ENCODE assay signal across 8 cellular contexts in genomic region chr22:42269407-42270177, GRCh38. TPM values are rescaled to one million over a fixed set of nuclear protein-coding genes. Genes with fewer than 3 reads are reported as not detected.
DNase-seq lines count a peak whose midpoint lies in the region; ATAC-seq and TF ChIP-seq lines count a peak whose summit lies in the region.

No MANE protein-coding gene starts in this region.

- H3K9me3 Mint-ChIP-seq in naive B cell: no peaks in the 10 kb centered on the region

- no peaks in the 10 kb centered on the region for H3K27me3 ChIP-seq in A673 (replicated peaks; ENCODE audit: insufficient read depth, low read depth, low read length, poor library complexity)

- no peaks in the 10 kb centered on the region for H3K36me3 Mint-ChIP-seq in naive B cell

- H3K4me3 ChIP-seq in A673 (ENCODE audit: low read depth, low read length, poor library complexity, severe bottlenecking): peak overlapping the region; percentile 98

- POLR2A ChIA-PET in A673 (lab: Charles Lee; ENCODE audit: low non-redundant PET): no interaction called here

- intact Hi-C loops in A673 (cut with micrococcal nuclease; ENCODE audit: unreplicated experiment): loop anchor here (5.0 kb wide), 1 partner anchor 98 kb away; no protein-coding TSS in a partner anchor

- peak overlapping the region; percentile 76 to 94 (median 82) for H3K27ac Mint-ChIP-seq in naive B cell

- ATAC-seq in GM18520 (IDR thresholded peaks at IDR 0.05; ENCODE audit: unreplicated experiment) (peak; percentile 35), HG03039 (IDR thresholded peaks at IDR 0.05; ENCODE audit: unreplicated experiment) (peak; percentile 47), naive B cell (ENCODE audit: low read depth in 2 of 2) (peak; percentile 54 to 57)

- H3K4me3 Mint-ChIP-seq in naive B cell: peak overlapping the region; percentile 86 to 94 (median 92)

- BruUV-seq in A673 (replicated peaks; lab: Mats Ljungman, UMichigan): no TSS peak

- peaks cover 0 to 4% (median 0%) of the 10 kb centered on the region in 3 donors for H3K27me3 Mint-ChIP-seq in naive B cell

- H3K27ac ChIP-seq in A673 (ENCODE audit: low read depth, low read length, poor library complexity, severe bottlenecking): peak overlapping the region; percentile 81
- H3K27ac ChIP-seq in epithelial cell of prostate: peak overlapping the region; percentile 87

- no peak for TF ChIP-seq CTCF in A673 (conservative IDR thresholded peaks at IDR 0.05; ENCODE audit: low read depth, low read length)

- H3K36me3 ChIP-seq in A673 (ENCODE audit: insufficient read depth, low read length, poor library complexity, severe bottlenecking): no peaks in the 10 kb centered on the region

- peaks cover 23 to 43% (median 42%) of the 10 kb centered on the region in 3 donors for H3K4me1 Mint-ChIP-seq in naive B cell

- DNase-seq in A673 (ENCODE audit: low spot score) (no peak), NCI-H69 (lab: John Stamatoyannopoulos, UW) (peak; percentile 88), epithelial cell of prostate (ENCODE audit: low read depth, low spot score) (no peak), naive B cell (peak; percentile 60)
- peak; percentile 69 for DNase-seq in activated CD8-positive, alpha-beta memory T cell treated with anti-CD3 and anti-CD28 coated beads, Interleukin-2, amount 50 U/mL, for 4 hours
- DNase-seq in stimulated activated naive CD4-positive, alpha-beta T cell treated with Interleukin-2 at 50 U/mL for 16 hours (lab: John Stamatoyannopoulos, UW): peak; percentile 69

- no peaks in the 10 kb centered on the region for H3K9me3 ChIP-seq in A673 (ENCODE audit: low read depth, low read length, poor library complexity, severe bottlenecking)

- CTCF ChIA-PET in A673 (lab: Charles Lee): no interaction called here

- peaks cover 16% of the 10 kb centered on the region for H3K4me1 ChIP-seq in A673 (ENCODE audit: insufficient read depth, low read length, poor library complexity, severe bottlenecking)

RNA-seq across cellular contexts. Expression of gene TCF20, which starts 0.9 kb away (rescaled TPM):
- total RNA-seq in A673 (2021): 69.3 and 77.8 TPM in 2 replicates
- polyA plus RNA-seq in naive B cell (ENCODE audit: low read depth in 6 of 6): 1 to 10 TPM in 5 of 6 donors, not detected in 1; 1.7 to 4.5 (median 2.3) TPM

Comparison
In these comparisons a context has a peak if more than half of its experiments do, and no peak if none do; other contexts are left out.
1. DNase-seq: peak in NCI-H69 (single experiment), activated CD8-positive, alpha-beta memory T cell treated with anti-CD3 and anti-CD28 coated beads, Interleukin-2, amount 50 U/mL, for 4 hours (single experiment), naive B cell (single experiment) and stimulated activated naive CD4-positive, alpha-beta T cell treated with Interleukin-2 at 50 U/mL for 16 hours (single experiment); none in A673 (single experiment) and epithelial cell of prostate (single experiment).
2. Peak in every context shown above with its lines, with median percentiles within 50 percentile points of each other: ATAC-seq.